In the genomic region with DNA sequence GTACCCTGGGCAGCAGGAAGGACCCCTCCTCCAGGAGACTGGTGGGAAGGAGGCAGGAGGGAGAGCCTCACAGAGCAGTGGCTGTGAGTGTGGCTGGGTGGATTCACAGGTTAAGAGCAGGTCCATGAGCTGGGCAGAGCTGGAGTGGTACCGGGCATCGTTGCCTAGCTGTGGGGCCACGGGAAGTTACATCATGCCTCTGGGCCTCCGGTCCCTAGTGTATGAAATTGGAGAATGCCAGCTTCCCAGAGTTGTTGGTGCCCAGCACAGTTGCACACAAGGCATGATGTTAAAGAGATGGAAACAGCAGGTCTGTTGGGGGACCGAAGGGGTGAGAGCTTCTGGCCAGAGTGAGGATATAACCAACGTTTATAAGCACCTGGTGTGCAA, we compare ENCODE assay signal across 17 cellular contexts. TPM values are rescaled to one million over a fixed set of nuclear protein-coding genes. Genes with fewer than 3 reads are reported as not detected.
A peak's percentile ranks its signal among the peaks of the same experiment; 100 is the strongest.
DNase-seq lines count a peak whose midpoint lies in the region; ATAC-seq and TF ChIP-seq lines count a peak whose summit lies in the region.
"Had no signal": no experiment of that assay in that cellular context is flagged by ENCODE, and none has a peak within 500 bp of the region (broad histone marks: within the 10 kb centered on the region; RNA-seq: fewer than 3 reads in every experiment).

No MANE protein-coding gene starts in this region.

- H3K27me3 Mint-ChIP-seq in activated naive CD8-positive, alpha-beta T cell, result peaks cover 26% of the 10 kb centered on the region
- peaks cover 62% of the 10 kb centered on the region for H3K27me3 Mint-ChIP-seq in activated naive CD8-positive, alpha-beta T cell treated with anti-CD3 and anti-CD28 coated beads, Interleukin-2, amount 50 U/mL, for 24 hours
- peaks cover 33% of the 10 kb centered on the region for H3K27me3 Mint-ChIP-seq in mesothelial cell of epicardium (ENCODE audit: low read depth)

- TF ChIP-seq CTCF in mesothelial cell of epicardium (IDR thresholded peaks at IDR 0.05; ENCODE audit: unreplicated experiment) (no peak), lower leg skin (IDR thresholded peaks at IDR 0.05) (no peak)

- no peak for TF ChIP-seq POLR2A in lower leg skin (IDR thresholded peaks at IDR 0.05)

- 63 to 66% methylated on average over 6 of the region's 6 CpGs for whole genome bisulfite sequencing in lower leg skin, 2 donors

- peaks cover 12% of the 10 kb centered on the region for H3K4me1 Mint-ChIP-seq in activated naive CD8-positive, alpha-beta T cell (ENCODE audit: low read depth)
- H3K4me1 Mint-ChIP-seq in activated naive CD8-positive, alpha-beta T cell treated with anti-CD3 and anti-CD28 coated beads, Interleukin-2, amount 50 U/mL, for 24 hours, result peaks cover 10% of the 10 kb centered on the region
- peaks cover 76% of the 10 kb centered on the region for H3K4me1 Mint-ChIP-seq in mesothelial cell of epicardium

- no peak for ATAC-seq in activated naive CD8-positive, alpha-beta T cell treated with anti-CD3 and anti-CD28 coated beads, Interleukin-2, amount 50 U/mL, for 24 hours
- ATAC-seq: left lung had no signal

- DNase-seq in activated naive CD8-positive, alpha-beta T cell treated with anti-CD3 and anti-CD28 coated beads, Interleukin-2, amount 50 U/mL, for 24 hours, result no peak
- DNase-seq in NCI-H510A treated with DMSO at 0.1 percent for 48 hours (lab: John Stamatoyannopoulos, UW) (peak; percentile 99), mesothelial cell of epicardium (ENCODE audit: low spot score in 2 of 2, unreplicated experiment in 2 of 2) (no peak), ureter (ENCODE audit: low spot score) (no peak), SIG-M5 treated with dmso at 0.1 percent for 504 hours (lab: John Stamatoyannopoulos, UW; ENCODE audit: unreplicated experiment) (no peak), lower leg skin (ENCODE audit: low spot score in 2 of 2) (no peak), HK-2 (ENCODE audit: unreplicated experiment) (no peak)
- DNase-seq: ACHN; activated CD4-positive, CD25-positive, alpha-beta regulatory T cell treated with anti-CD3 and anti-CD28 coated beads, Interleukin-2, amount 50 U/mL, for 72 hours; activated naive CD8-positive, alpha-beta T cell treated with anti-CD3 and anti-CD28 coated beads, Interleukin-2, amount 10 ng/mL, durations not matched to agents 7 days and 5 days; Calu3; left lung; substantia nigra; SW 1271 had no signal

- no peak overlapping the region for H3K27ac Mint-ChIP-seq in activated naive CD8-positive, alpha-beta T cell
- H3K27ac Mint-ChIP-seq in activated naive CD8-positive, alpha-beta T cell treated with anti-CD3 and anti-CD28 coated beads, Interleukin-2, amount 50 U/mL, for 24 hours, result no peak overlapping the region
- peak overlapping the region; percentile 91 for H3K27ac Mint-ChIP-seq in mesothelial cell of epicardium
- H3K27ac Mint-ChIP-seq: activated naive CD8-positive, alpha-beta T cell treated with anti-CD3 and anti-CD28 coated beads, Interleukin-2, amount 10 ng/mL, durations not matched to agents 7 days and 5 days had no signal

- no peaks in the 10 kb centered on the region for H3K9me3 Mint-ChIP-seq in activated naive CD8-positive, alpha-beta T cell (ENCODE audit: low read depth)
- H3K9me3 Mint-ChIP-seq in activated naive CD8-positive, alpha-beta T cell treated with anti-CD3 and anti-CD28 coated beads, Interleukin-2, amount 50 U/mL, for 24 hours, result no peaks in the 10 kb centered on the region
- H3K9me3 Mint-ChIP-seq in mesothelial cell of epicardium, result no peaks in the 10 kb centered on the region
- H3K9me3 Mint-ChIP-seq: activated naive CD8-positive, alpha-beta T cell treated with anti-CD3 and anti-CD28 coated beads, Interleukin-2, amount 10 ng/mL, durations not matched to agents 7 days and 5 days had no signal

- H3K36me3 Mint-ChIP-seq in activated naive CD8-positive, alpha-beta T cell, result no peaks in the 10 kb centered on the region
- H3K36me3 Mint-ChIP-seq in activated naive CD8-positive, alpha-beta T cell treated with anti-CD3 and anti-CD28 coated beads, Interleukin-2, amount 50 U/mL, for 24 hours (ENCODE audit: low read depth), result no peaks in the 10 kb centered on the region
- H3K36me3 Mint-ChIP-seq in mesothelial cell of epicardium, result peaks cover 30% of the 10 kb centered on the region
- H3K36me3 Mint-ChIP-seq: activated naive CD8-positive, alpha-beta T cell treated with anti-CD3 and anti-CD28 coated beads, Interleukin-2, amount 10 ng/mL, durations not matched to agents 7 days and 5 days had no signal

- no peak overlapping the region for H3K4me3 ChIP-seq in lower leg skin (ENCODE audit: low read depth, poor library complexity, severe bottlenecking)
- H3K4me3 ChIP-seq: HAP-1, hepatocyte, left lung had no signal

- intact Hi-C loops in lower leg skin (cut with DNase I; ENCODE audit: low total_unique reads), result no loop called here

- H3K4me3 Mint-ChIP-seq in activated naive CD8-positive, alpha-beta T cell, result peak overlapping the region; percentile 17
- no peak overlapping the region for H3K4me3 Mint-ChIP-seq in activated naive CD8-positive, alpha-beta T cell treated with anti-CD3 and anti-CD28 coated beads, Interleukin-2, amount 50 U/mL, for 24 hours
- H3K4me3 Mint-ChIP-seq in mesothelial cell of epicardium, result no peak overlapping the region
- H3K4me3 Mint-ChIP-seq: activated naive CD8-positive, alpha-beta T cell treated with anti-CD3 and anti-CD28 coated beads, Interleukin-2, amount 10 ng/mL, durations not matched to agents 7 days and 5 days had no signal

RNA-seq across cellular contexts. Expression of a gene that starts 18.5 kb away (rescaled TPM):
- total RNA-seq in mesothelial cell of epicardium, result 34.8 to 38.4 TPM (median 37.4 TPM) in 3 replicates
- total RNA-seq in ureter, result 8.6 TPM
- 1 to 10 TPM in 3 of 4 donors, under 1 TPM in 1; 0.15 to 3.5 (median 1.5) TPM for total RNA-seq in lower leg skin
- total RNA-seq: activated naive CD8-positive, alpha-beta T cell treated with anti-CD3 and anti-CD28 coated beads, Interleukin-2, amount 10 ng/mL, durations not matched to agents 7 days and 5 days had no signal
